23 cellular contexts compared by ENCODE assay signal in genomic region chr9:81552571-81552970, GRCh38.
DNase-seq lines count a peak whose midpoint lies in the region; ATAC-seq and TF ChIP-seq lines count a peak whose summit lies in the region.
"Had no signal": no experiment of that assay in that cellular context is flagged by ENCODE, and none has a peak within 500 bp of the region (broad histone marks: within the 10 kb centered on the region; RNA-seq: fewer than 3 reads in every experiment).

No MANE protein-coding gene starts in this region.

- H3K27me3 ChIP-seq in right cardiac atrium (ENCODE audit: control insufficient read depth, insufficient read depth) (no peaks in the 10 kb centered on the region), esophagus muscularis mucosa (no peaks in the 10 kb centered on the region)
- H3K27me3 ChIP-seq: gastroesophageal sphincter, tibial artery had no signal

- no peak overlapping the region for H3K4me3 ChIP-seq in right cardiac atrium (ENCODE audit: low read length)
- no peak overlapping the region for H3K4me3 ChIP-seq in choroid plexus epithelial cell (ENCODE audit: low read depth, low read length)
- no peak overlapping the region for H3K4me3 ChIP-seq in esophagus muscularis mucosa
- H3K4me3 ChIP-seq: gastroesophageal sphincter, tibial artery had no signal

- TF ChIP-seq CTCF in choroid plexus epithelial cell (conservative IDR thresholded peaks at IDR 0.05; ENCODE audit: low read depth, low read length) (peak; percentile 20), nephron (IDR thresholded peaks at IDR 0.05; ENCODE audit: unreplicated experiment in 3 of 3) (no peak), esophagus muscularis mucosa (IDR thresholded peaks at IDR 0.05) (no peak)

- peaks cover 4% of the 10 kb centered on the region for H3K27me3 Mint-ChIP-seq in nephron (ENCODE audit: low read depth)
- H3K27me3 Mint-ChIP-seq in activated T-cell treated with anti-CD3 and anti-CD28 coated beads, Interleukin-2, amount 50 U/mL, for 72 hours (ENCODE audit: low read depth) = no peaks in the 10 kb centered on the region
- H3K27me3 Mint-ChIP-seq: activated naive CD8-positive, alpha-beta T cell treated with anti-CD3 and anti-CD28 coated beads, Interleukin-2, amount 10 ng/mL, durations not matched to agents 7 days and 5 days had no signal

- no peak for TF ChIP-seq POLR2A in esophagus muscularis mucosa (IDR thresholded peaks at IDR 0.05; ENCODE audit: low read depth)

- H3K4me1 Mint-ChIP-seq in nephron = peaks cover 50% of the 10 kb centered on the region
- no peaks in the 10 kb centered on the region for H3K4me1 Mint-ChIP-seq in activated T-cell treated with anti-CD3 and anti-CD28 coated beads, Interleukin-2, amount 50 U/mL, for 72 hours (ENCODE audit: low read depth)
- H3K4me1 Mint-ChIP-seq: activated B cell treated with CpG ODN at 0.5 μM for 24 hours; activated naive CD8-positive, alpha-beta T cell treated with anti-CD3 and anti-CD28 coated beads, Interleukin-2, amount 10 ng/mL, durations not matched to agents 7 days and 5 days had no signal

- H3K4me3 Mint-ChIP-seq in nephron = peak overlapping the region in 2 of 3 experiments; percentile 10 to 35
- no peak overlapping the region for H3K4me3 Mint-ChIP-seq in activated T-cell treated with anti-CD3 and anti-CD28 coated beads, Interleukin-2, amount 50 U/mL, for 72 hours
- H3K4me3 Mint-ChIP-seq: activated B cell treated with CpG ODN at 0.5 μM for 24 hours; activated naive CD8-positive, alpha-beta T cell treated with anti-CD3 and anti-CD28 coated beads, Interleukin-2, amount 10 ng/mL, durations not matched to agents 7 days and 5 days had no signal

- no peaks in the 10 kb centered on the region for H3K36me3 Mint-ChIP-seq in nephron (ENCODE audit: low read depth)
- H3K36me3 Mint-ChIP-seq in activated T-cell treated with anti-CD3 and anti-CD28 coated beads, Interleukin-2, amount 50 U/mL, for 72 hours (ENCODE audit: insufficient read depth in 2 of 2) = no peaks in the 10 kb centered on the region
- H3K36me3 Mint-ChIP-seq: activated naive CD8-positive, alpha-beta T cell treated with anti-CD3 and anti-CD28 coated beads, Interleukin-2, amount 10 ng/mL, durations not matched to agents 7 days and 5 days had no signal

- no peak for TF ChIP-seq EP300 in esophagus muscularis mucosa (IDR thresholded peaks at IDR 0.05)

- peaks cover 1% of the 10 kb centered on the region for H3K4me1 ChIP-seq in right cardiac atrium (ENCODE audit: control insufficient read depth, insufficient read depth, low read length)
- H3K4me1 ChIP-seq in esophagus muscularis mucosa = peaks cover 5 to 19% (median 6%) of the 10 kb centered on the region in 4 donors

- intact Hi-C loops in Right ventricle myocardium superior (cut with DNase I) (no loop called here), right cardiac atrium (cut with DNase I) (no loop called here), esophagus muscularis mucosa (cut with DNase I) (loop anchor here (10.0 kb wide), 1 partner anchor 948 kb away; no protein-coding TSS in a partner anchor)

- H3K27ac ChIP-seq in right cardiac atrium (ENCODE audit: low read length) (no peak overlapping the region), esophagus muscularis mucosa (replicated peaks in 1 of 4) (no peak overlapping the region)
- H3K27ac ChIP-seq: gastroesophageal sphincter, tibial artery had no signal

- peak; percentile 12 for ATAC-seq in Right ventricle myocardium superior (ENCODE audit: poor library complexity)
- no peak for ATAC-seq in right cardiac atrium
- ATAC-seq in activated T-cell treated with anti-CD3 and anti-CD28 coated beads, Interleukin-2, amount 50 U/mL, for 72 hours (replicated peaks in 1 of 2) = no peak
- ATAC-seq: gastroesophageal sphincter; stimulated activated naive CD8-positive, alpha-beta T cell treated with anti-CD3 and anti-CD28 coated beads, Interleukin-15, Interleukin-2, amounts not matched to agents 100 U/mL and 50 U/mL, for 24 hours had no signal

- DNase-seq in Right ventricle myocardium superior = no peak
- no peak for DNase-seq in right cardiac atrium
- DNase-seq in choroid plexus epithelial cell (ENCODE audit: low read depth) = no peak
- no peak for DNase-seq in NCI-H2029 (lab: John Stamatoyannopoulos, UW)
- DNase-seq in activated T-cell treated with anti-CD3 and anti-CD28 coated beads, Interleukin-2, amount 50 U/mL, for 72 hours = no peak
- no peak for DNase-seq in DMS114 treated with DMSO at 0.1 percent for 48 hours (lab: John Stamatoyannopoulos, UW; ENCODE audit: unreplicated experiment)
- DNase-seq in esophagus muscularis mucosa (ENCODE audit: extremely low spot score) = no peak
- DNase-seq: activated B cell treated with CpG ODN at 0.5 μM for 24 hours; activated CD4-positive, alpha-beta T cell treated with anti-CD3 and anti-CD28 coated beads, Interleukin-2, amount 50 U/mL, for 48 hours; activated CD8-positive, alpha-beta memory T cell treated with anti-CD3 and anti-CD28 coated beads, Interleukin-2, amount 50 U/mL, for 48 hours; activated effector memory CD4-positive, alpha-beta T cell treated with Interleukin-2 at 50 U/mL for 16 hours; activated naive CD8-positive, alpha-beta T cell treated with anti-CD3 and anti-CD28 coated beads, Interleukin-2, amount 10 ng/mL, durations not matched to agents 7 days and 5 days; COR-L47; DMS79 treated with DMSO at 0.1 percent for 48 hours; effector memory CD4-positive, alpha-beta T cell; NCI-H1092 treated with DMSO at 0.1 percent for 48 hours; NCI-H2081 treated with DMSO at 0.1 percent for 48 hours; NCI-H524; stimulated activated CD4-positive, alpha-beta T cell treated with anti-CD3 and anti-CD28 coated beads, Interleukin-4, amount 100 ng/mL, for 4 hours; stimulated activated naive CD8-positive, alpha-beta T cell treated with anti-CD3 and anti-CD28 coated beads, Interleukin-15, Interleukin-2, amounts not matched to agents 100 U/mL and 50 U/mL, for 24 hours; tibial artery had no signal

- H3K9me3 Mint-ChIP-seq in nephron = no peaks in the 10 kb centered on the region
- peaks cover 0 to 3% of the 10 kb centered on the region in 2 donors for H3K9me3 Mint-ChIP-seq in activated T-cell treated with anti-CD3 and anti-CD28 coated beads, Interleukin-2, amount 50 U/mL, for 72 hours
- H3K9me3 Mint-ChIP-seq: activated B cell treated with CpG ODN at 0.5 μM for 24 hours; activated naive CD8-positive, alpha-beta T cell treated with anti-CD3 and anti-CD28 coated beads, Interleukin-2, amount 10 ng/mL, durations not matched to agents 7 days and 5 days had no signal

- WGBS in right cardiac atrium = 54% methylated on average over 4 of the region's 4 CpGs
- 78% methylated on average over 4 of the region's 4 CpGs for WGBS in esophagus muscularis mucosa

- peak overlapping the region; percentile 75 to 86 (median 81) for H3K27ac Mint-ChIP-seq in nephron
- H3K27ac Mint-ChIP-seq in activated T-cell treated with anti-CD3 and anti-CD28 coated beads, Interleukin-2, amount 50 U/mL, for 72 hours = no peak overlapping the region
- H3K27ac Mint-ChIP-seq: activated B cell treated with CpG ODN at 0.5 μM for 24 hours; activated naive CD8-positive, alpha-beta T cell treated with anti-CD3 and anti-CD28 coated beads, Interleukin-2, amount 10 ng/mL, durations not matched to agents 7 days and 5 days had no signal

- no peaks in the 10 kb centered on the region for H3K9me3 ChIP-seq in right cardiac atrium (ENCODE audit: control insufficient read depth, low read length)
- no peaks in the 10 kb centered on the region for H3K9me3 ChIP-seq in esophagus muscularis mucosa
- H3K9me3 ChIP-seq: gastroesophageal sphincter, tibial artery had no signal

- no peaks in the 10 kb centered on the region for H3K36me3 ChIP-seq in esophagus muscularis mucosa
- H3K36me3 ChIP-seq: gastroesophageal sphincter, tibial artery had no signal

Comparison
In these comparisons a context has a peak if more than half of its experiments do, and no peak if none do; other contexts are left out.
1. H3K4me3 Mint-ChIP-seq: peak in nephron (2 of 3); none in activated T-cell treated with anti-CD3 and anti-CD28 coated beads, Interleukin-2, amount 50 U/mL, for 72 hours (0 of 2).